Comparison of ENCODE assay signal across 18 cellular contexts in genomic region chr1:31952825-31953220, GRCh38. TPM values are rescaled to one million over a fixed set of nuclear protein-coding genes. Genes with fewer than 3 reads are reported as not detected.
A peak's percentile ranks its signal among the peaks of the same experiment; 100 is the strongest.
DNase-seq lines count a peak whose midpoint lies in the region; ATAC-seq and TF ChIP-seq lines count a peak whose summit lies in the region.
"Had no signal": no experiment of that assay in that cellular context is flagged by ENCODE, and none has a peak within 500 bp of the region (broad histone marks: within the 10 kb centered on the region; RNA-seq: fewer than 3 reads in every experiment).

No MANE protein-coding gene starts in this region.

- no peak overlapping the region for H2BK120ac ChIP-seq in mesenchymal stem cell (ENCODE audit: low read depth, low read length)

- H3K79me1 ChIP-seq in mesenchymal stem cell (replicated peaks; ENCODE audit: low read length, poor library complexity, severe bottlenecking): no peaks in the 10 kb centered on the region

- H3K18ac ChIP-seq in mesenchymal stem cell (ENCODE audit: low read depth in 1 of 2, low read length in 2 of 2): no peak overlapping the region

- H2AK5ac ChIP-seq in mesenchymal stem cell (ENCODE audit: low read length, severe bottlenecking): peak overlapping the region; percentile 3

- 85% methylated on average over 2 of the region's 2 CpGs for WGBS in mesenchymal stem cell
- 63% methylated on average over 2 of the region's 2 CpGs for WGBS in prostate gland

- no peaks in the 10 kb centered on the region for H4K20me1 ChIP-seq in BLaER1

- H2AFZ ChIP-seq in mesenchymal stem cell (ENCODE audit: low read depth, low read length): no peak overlapping the region

- no peak overlapping the region for H3K4me3 Mint-ChIP-seq in T-helper 1 cell treated with Interleukin-12 subunit alpha and Interleukin-12 subunit beta and Interleukin-4 antibody, amounts not matched to agents 30 μg/mL and 1 μg/mL, for 36 hours
- H3K4me3 Mint-ChIP-seq: activated B cell treated with CpG ODN at 0.5 μM for 24 hours had no signal

- no peak for ATAC-seq in GM18858 (IDR thresholded peaks at IDR 0.05; ENCODE audit: unreplicated experiment)

- H4K91ac ChIP-seq in mesenchymal stem cell (ENCODE audit: low read length): peak overlapping the region; percentile 23

- peak overlapping the region in 1 of 2 experiments; percentile 28 for H3K4ac ChIP-seq in mesenchymal stem cell (ENCODE audit: low read depth in 1 of 2, low read length in 2 of 2)

- H2BK5ac ChIP-seq in mesenchymal stem cell (ENCODE audit: low read depth, low read length, poor library complexity, severe bottlenecking): no peak overlapping the region

- no peaks in the 10 kb centered on the region for H3K27me3 ChIP-seq in BLaER1
- H3K27me3 ChIP-seq in mesenchymal stem cell (ENCODE audit: control insufficient read depth in 1 of 2, insufficient read depth in 1 of 2, low read length in 2 of 2): no peaks in the 10 kb centered on the region
- no peaks in the 10 kb centered on the region for H3K27me3 ChIP-seq in prostate gland (replicated peaks; ENCODE audit: insufficient read depth)
- H3K27me3 ChIP-seq: suprapubic skin had no signal

- peaks cover 71% of the 10 kb centered on the region for H3K4me1 ChIP-seq in BLaER1
- H3K4me1 ChIP-seq in mesenchymal stem cell (ENCODE audit: control insufficient read depth, insufficient read depth, low read depth, low read length): peaks cover 17% of the 10 kb centered on the region
- H3K4me1 ChIP-seq in prostate gland (replicated peaks): no peaks in the 10 kb centered on the region

- H3K4me3 ChIP-seq in BLaER1 (no peak overlapping the region), mesenchymal stem cell (ENCODE audit: insufficient read depth in 1 of 2, low read depth in 1 of 2, low read length in 2 of 2) (no peak overlapping the region), prostate gland (no peak overlapping the region)
- H3K4me3 ChIP-seq: suprapubic skin had no signal

- H3K14ac ChIP-seq in mesenchymal stem cell (ENCODE audit: low read length in 2 of 2): no peak overlapping the region

- intact Hi-C loops in prostate gland (cut with DNase I): no loop called here

- H3K4me2 ChIP-seq in BLaER1: peak overlapping the region; percentile 63
- H3K4me2 ChIP-seq in mesenchymal stem cell (ENCODE audit: low read length, poor library complexity, severe bottlenecking): no peak overlapping the region

- in situ Hi-C loops in SK-MEL-5 (cut with HindIII; ENCODE audit: low pct_unique_long_range_greater_than_20kb, low sequenced_read_pairs): no loop called here

- 0 out of 2 replicates have a peak overlapping the region, but pooled peaks have one; percentile 45 for H3K27ac ChIP-seq in BLaER1
- H3K27ac ChIP-seq in mesenchymal stem cell (ENCODE audit: low read length, poor library complexity, severe bottlenecking): no peak overlapping the region
- H3K27ac ChIP-seq in prostate gland: no peak overlapping the region
- H3K27ac ChIP-seq: suprapubic skin had no signal

- peaks cover 43% of the 10 kb centered on the region for H3K4me1 Mint-ChIP-seq in T-helper 1 cell treated with Interleukin-12 subunit alpha and Interleukin-12 subunit beta and Interleukin-4 antibody, amounts not matched to agents 30 μg/mL and 1 μg/mL, for 36 hours (ENCODE audit: low read depth)

- no peaks in the 10 kb centered on the region for H3K27me3 Mint-ChIP-seq in T-helper 1 cell treated with Interleukin-12 subunit alpha and Interleukin-12 subunit beta and Interleukin-4 antibody, amounts not matched to agents 30 μg/mL and 1 μg/mL, for 36 hours (ENCODE audit: low read depth)
- H3K27me3 Mint-ChIP-seq: activated B cell treated with CpG ODN at 0.5 μM for 24 hours had no signal

- no peak for TF ChIP-seq POLR2A in prostate gland (IDR thresholded peaks at IDR 0.05)

- TF ChIP-seq CTCF in prostate gland (IDR thresholded peaks at IDR 0.05): no peak

- H3K36me3 ChIP-seq in BLaER1: no peaks in the 10 kb centered on the region
- no peaks in the 10 kb centered on the region for H3K36me3 ChIP-seq in mesenchymal stem cell (ENCODE audit: control insufficient read depth in 1 of 2, insufficient read depth in 2 of 2, low read depth in 1 of 2, low read length in 2 of 2)
- no peaks in the 10 kb centered on the region for H3K36me3 ChIP-seq in prostate gland
- H3K36me3 ChIP-seq: suprapubic skin had no signal

- peak overlapping the region; percentile 26 for H3K27ac Mint-ChIP-seq in T-helper 1 cell treated with Interleukin-12 subunit alpha and Interleukin-12 subunit beta and Interleukin-4 antibody, amounts not matched to agents 30 μg/mL and 1 μg/mL, for 36 hours
- H3K27ac Mint-ChIP-seq: activated B cell treated with CpG ODN at 0.5 μM for 24 hours had no signal

- H2BK15ac ChIP-seq in mesenchymal stem cell (ENCODE audit: low read depth, poor library complexity, severe bottlenecking): peak overlapping the region; percentile 12

- H2BK12ac ChIP-seq in mesenchymal stem cell (ENCODE audit: low read length in 2 of 2): peak overlapping the region in 1 of 2 experiments; percentile 67

- no peaks in the 10 kb centered on the region for H3K9me3 Mint-ChIP-seq in T-helper 1 cell treated with Interleukin-12 subunit alpha and Interleukin-12 subunit beta and Interleukin-4 antibody, amounts not matched to agents 30 μg/mL and 1 μg/mL, for 36 hours
- H3K9me3 Mint-ChIP-seq: activated B cell treated with CpG ODN at 0.5 μM for 24 hours had no signal

- DNase-seq in T-helper 1 cell (no peak), SK-MEL-5 (ENCODE audit: low read depth, low spot score) (peak; percentile 34), mesenchymal stem cell (no peak), prostate gland (ENCODE audit: low spot score) (no peak), NCI-H1694 (lab: John Stamatoyannopoulos, UW) (no peak)
- DNase-seq: activated B cell treated with CpG ODN at 0.5 μM for 24 hours; central memory CD4-positive, alpha-beta T cell; DMS79; Kasumi-1; NCI-H1105; NCI-H2107; NCI-H526 treated with DMSO at 0.1 percent for 48 hours; OCI-M1; stimulated activated CD4-positive, alpha-beta T cell treated with anti-CD3 and anti-CD28 coated beads, Interleukin-12 subunit alpha, Interleukin-12 subunit beta, amount 100 ng/mL, for 4 hours had no signal

- no peak overlapping the region for H3K23ac ChIP-seq in mesenchymal stem cell (ENCODE audit: low read length in 2 of 2)

- no peak overlapping the region for H4K8ac ChIP-seq in mesenchymal stem cell (ENCODE audit: low read length)

- H3K9ac ChIP-seq in BLaER1 (no peak overlapping the region), mesenchymal stem cell (ENCODE audit: low read length) (no peak overlapping the region)

- H3K9me3 ChIP-seq in BLaER1 (no peaks in the 10 kb centered on the region), mesenchymal stem cell (ENCODE audit: control insufficient read depth, low read length) (no peaks in the 10 kb centered on the region), prostate gland (no peaks in the 10 kb centered on the region)
- H3K9me3 ChIP-seq: suprapubic skin had no signal

- H3K36me3 Mint-ChIP-seq in T-helper 1 cell treated with Interleukin-12 subunit alpha and Interleukin-12 subunit beta and Interleukin-4 antibody, amounts not matched to agents 30 μg/mL and 1 μg/mL, for 36 hours (ENCODE audit: low read depth): no peaks in the 10 kb centered on the region

RNA-seq across cellular contexts. Expression of gene PTP4A2, which starts 14.7 kb away (rescaled TPM):
- 502 and 606 TPM in 2 replicates for total RNA-seq in SK-MEL-5 (2014; rRNA removed; shearing (Covaris generic))
- 243 and 263 TPM in 2 replicates for polyA plus RNA-seq in SK-MEL-5 (2015; cell fraction: cytosol; rRNA removed)
- polyA plus RNA-seq in SK-MEL-5 (2015; cell fraction: nucleus; rRNA removed): 68.5 and 108 TPM in 2 replicates
- 541 TPM for polyA plus RNA-seq in mesenchymal stem cell (2013, experiment 1 of 2)
- polyA plus RNA-seq in mesenchymal stem cell (2013, experiment 2 of 2): 563 TPM
- total RNA-seq in prostate gland: 100 to 1,000 TPM; 133 to 196 TPM
